ENCODE assay signal across 1 cellular context in genomic region chrX:151396042-151396826, GRCh38.
TF ChIP-seq lines count a peak whose summit lies in the region.

No MANE protein-coding gene starts in this region.

TF ChIP-seq in A549, 52 proteins besides CTCF, POLR2A, EP300 and RAD21 (continued from another document):
- TF ChIP-seq MAX (IDR thresholded peaks at IDR 0.05): no peak
- TF ChIP-seq SREBF2 (IDR thresholded peaks at IDR 0.05): no peak
- no peak for TF ChIP-seq ATOH8 (CRISPR knock-in tag; IDR thresholded peaks at IDR 0.05; ENCODE audit: low read depth)
- TF ChIP-seq GATA3 (IDR thresholded peaks at IDR 0.05; ENCODE audit: borderline replicate concordance): no peak
